In the genomic region with DNA sequence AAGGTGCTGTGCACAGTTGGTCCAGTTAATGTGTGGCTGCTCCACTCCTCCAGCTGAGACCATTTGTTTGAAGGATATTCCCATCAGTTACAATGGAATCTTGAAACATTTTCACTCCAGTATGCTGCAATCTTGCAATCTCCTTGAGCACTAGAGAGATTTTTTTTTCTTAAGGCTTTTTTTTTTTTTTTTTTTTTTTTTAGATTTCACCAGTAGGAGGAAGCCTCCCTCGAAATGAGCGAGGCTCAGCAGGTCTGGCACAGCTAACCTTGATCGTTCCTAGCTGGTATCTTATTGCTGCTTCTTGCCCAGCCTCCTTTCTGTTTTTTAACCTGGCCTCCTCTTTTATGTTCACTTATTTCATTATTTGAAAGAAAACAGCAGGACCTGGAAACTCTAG, we compare ENCODE assay signal across 8 cellular contexts. TPM values are rescaled to one million over a fixed set of nuclear protein-coding genes. Genes with fewer than 3 reads are reported as not detected.
DNase-seq lines count a peak whose midpoint lies in the region; ATAC-seq and TF ChIP-seq lines count a peak whose summit lies in the region.
"Had no signal": no experiment of that assay in that cellular context is flagged by ENCODE, and none has a peak within 500 bp of the region (broad histone marks: within the 10 kb centered on the region; RNA-seq: fewer than 3 reads in every experiment).

No MANE protein-coding gene starts in this region.

- POLR2A ChIA-PET in Caco-2 (lab: Charles Lee), result no interaction called here
- POLR2A ChIA-PET in naive thymus-derived CD4-positive, alpha-beta T cell (lab: Charles Lee), result interaction anchor here (0.6 to 1.9 kb wide), 7 partner anchors 8 to 391 kb away, joined by 3 to 15 read pairs (median 4); a partner anchor contains a TSS

- H3K27me3 Mint-ChIP-seq in Caco-2 (ENCODE audit: insufficient read depth, unreplicated experiment) (no peaks in the 10 kb centered on the region), nephron progenitor cell (ENCODE audit: low read depth, poor library complexity) (no peaks in the 10 kb centered on the region)
- H3K27me3 Mint-ChIP-seq in naive thymus-derived CD4-positive, alpha-beta T cell, result peaks cover 0 to 1% (median 0%) of the 10 kb centered on the region in 5 donors
- H3K27me3 Mint-ChIP-seq: activated T-cell treated with anti-CD3 and anti-CD28 coated beads, Interleukin-2, amount 50 U/mL, for 24 hours had no signal

- no peak overlapping the region for H3K4me3 ChIP-seq in Caco-2 (ENCODE audit: low read depth, low read length)
- H3K4me3 ChIP-seq in brain microvascular endothelial cell (ENCODE audit: low read depth, low read length), result no peak overlapping the region
- no peak overlapping the region for H3K4me3 ChIP-seq in naive thymus-derived CD4-positive, alpha-beta T cell (ENCODE audit: low read length)

- no peak overlapping the region for H3K4me3 Mint-ChIP-seq in Caco-2 (ENCODE audit: unreplicated experiment)
- peak overlapping the region; percentile 20 to 80 (median 72) for H3K4me3 Mint-ChIP-seq in naive thymus-derived CD4-positive, alpha-beta T cell
- H3K4me3 Mint-ChIP-seq in nephron progenitor cell, result no peak overlapping the region
- H3K4me3 Mint-ChIP-seq: activated T-cell treated with anti-CD3 and anti-CD28 coated beads, Interleukin-2, amount 50 U/mL, for 24 hours had no signal

- H3K27me3 ChIP-seq in Caco-2 (replicated peaks; ENCODE audit: control insufficient read depth, insufficient read depth, low read length) (no peaks in the 10 kb centered on the region; the same call in 1 of the 2 replicates), brain microvascular endothelial cell (replicated peaks) (no peaks in the 10 kb centered on the region)
- H3K27me3 ChIP-seq in naive thymus-derived CD4-positive, alpha-beta T cell (ENCODE audit: control insufficient read depth in 2 of 2, insufficient read depth in 2 of 2, low read length in 2 of 2), result no peaks in the 10 kb centered on the region

- CTCF ChIA-PET in Caco-2 (lab: Charles Lee), result interaction anchor here (0.7 kb wide), 1 partner anchor 217 kb away, joined by 6 read pairs; no protein-coding TSS in a partner anchor
- CTCF ChIA-PET in naive thymus-derived CD4-positive, alpha-beta T cell (lab: Charles Lee), result interaction anchor here (0.6 to 2.9 kb wide), 17 partner anchors 10 to 182 kb away, joined by 3 to 17 read pairs (median 4); no protein-coding TSS in a partner anchor

- in situ Hi-C loops in KBM-7 (cut with MboI; ENCODE audit: low pct_unique_long_range_greater_than_20kb, low sequenced_read_pairs) (no loop called here), brain microvascular endothelial cell (cut with HindIII; ENCODE audit: low pct_ligation_motif_present, low sequenced_read_pairs) (no loop called here)

- peaks cover 3% of the 10 kb centered on the region; the same call in 1 of the 2 replicates for H3K4me1 ChIP-seq in Caco-2
- H3K4me1 ChIP-seq in naive thymus-derived CD4-positive, alpha-beta T cell (ENCODE audit: control insufficient read depth in 2 of 2, insufficient read depth in 2 of 2, low read length in 2 of 2), result peaks cover 6 to 14% of the 10 kb centered on the region in 2 donors

- peaks cover 12% of the 10 kb centered on the region for H3K4me1 Mint-ChIP-seq in Caco-2 (ENCODE audit: low read depth, unreplicated experiment)
- H3K4me1 Mint-ChIP-seq in naive thymus-derived CD4-positive, alpha-beta T cell, result peaks cover 15 to 61% (median 48%) of the 10 kb centered on the region in 7 donors
- H3K4me1 Mint-ChIP-seq in nephron progenitor cell, result peaks cover 47% of the 10 kb centered on the region

- H3K36me3 ChIP-seq in Caco-2 (ENCODE audit: control insufficient read depth, insufficient read depth, low read length) (no peaks in the 10 kb centered on the region), brain microvascular endothelial cell (replicated peaks) (no peaks in the 10 kb centered on the region)
- H3K36me3 ChIP-seq in naive thymus-derived CD4-positive, alpha-beta T cell (ENCODE audit: control insufficient read depth in 2 of 3, insufficient read depth in 3 of 3, low read length in 3 of 3), result no peaks in the 10 kb centered on the region

- TF ChIP-seq CTCF in Caco-2 (IDR thresholded peaks at IDR 0.05; ENCODE audit: insufficient read depth in 1 of 2, low read depth in 1 of 2, low read length in 1 of 2, severe bottlenecking in 1 of 2, unreplicated experiment in 1 of 2) (peak in 1 of 2 experiments; percentile 14), brain microvascular endothelial cell (IDR thresholded peaks at IDR 0.05; ENCODE audit: low read depth, low read length, missing control alignments) (no peak), nephron progenitor cell (IDR thresholded peaks at IDR 0.05) (no peak)

- DNase-seq in Caco-2 (no peak), KBM-7 (peak; percentile 54), brain microvascular endothelial cell (no peak), nephron progenitor cell (no peak)
- DNase-seq in naive thymus-derived CD4-positive, alpha-beta T cell, result peak in 7 of 9 donors; percentile 23 to 57 (median 35)
- DNase-seq: activated T-cell treated with anti-CD3 and anti-CD28 coated beads, Interleukin-2, amount 50 U/mL, for 24 hours had no signal

- H3K27ac Mint-ChIP-seq in Caco-2 (ENCODE audit: unreplicated experiment), result peak overlapping the region; percentile 69
- H3K27ac Mint-ChIP-seq in naive thymus-derived CD4-positive, alpha-beta T cell, result peak overlapping the region in 8 of 9 donors; percentile 52 to 87 (median 73)
- no peak overlapping the region for H3K27ac Mint-ChIP-seq in nephron progenitor cell
- H3K27ac Mint-ChIP-seq: activated T-cell treated with anti-CD3 and anti-CD28 coated beads, Interleukin-2, amount 50 U/mL, for 24 hours had no signal

- H3K27ac ChIP-seq in brain microvascular endothelial cell, result peak overlapping the region; percentile 35
- H3K27ac ChIP-seq in naive thymus-derived CD4-positive, alpha-beta T cell (ENCODE audit: low read depth, low read length), result peak overlapping the region; percentile 26

- H3K9me3 Mint-ChIP-seq in Caco-2 (ENCODE audit: unreplicated experiment) (no peaks in the 10 kb centered on the region), nephron progenitor cell (no peaks in the 10 kb centered on the region)
- H3K9me3 Mint-ChIP-seq in naive thymus-derived CD4-positive, alpha-beta T cell, result peaks cover 0 to 4% (median 0%) of the 10 kb centered on the region in 11 donors
- H3K9me3 Mint-ChIP-seq: activated T-cell treated with anti-CD3 and anti-CD28 coated beads, Interleukin-2, amount 50 U/mL, for 24 hours had no signal

- peak; percentile 76 for ATAC-seq in naive thymus-derived CD4-positive, alpha-beta T cell
- ATAC-seq in HG02571 (IDR thresholded peaks at IDR 0.05; ENCODE audit: unreplicated experiment), result no peak
- ATAC-seq in GM18858 (IDR thresholded peaks at IDR 0.05; ENCODE audit: unreplicated experiment), result no peak

- H3K36me3 Mint-ChIP-seq in Caco-2 (ENCODE audit: insufficient read depth, unreplicated experiment) (no peaks in the 10 kb centered on the region), nephron progenitor cell (ENCODE audit: low read depth) (no peaks in the 10 kb centered on the region)
- H3K36me3 Mint-ChIP-seq in naive thymus-derived CD4-positive, alpha-beta T cell, result peaks cover 0 to 3% (median 0%) of the 10 kb centered on the region in 5 donors

- no peaks in the 10 kb centered on the region for H3K9me3 ChIP-seq in Caco-2
- no peaks in the 10 kb centered on the region for H3K9me3 ChIP-seq in naive thymus-derived CD4-positive, alpha-beta T cell (ENCODE audit: control insufficient read depth in 2 of 3, low read length in 3 of 3)

- no TSS peak for BruUV-seq in Caco-2 (replicated peaks; lab: Mats Ljungman, UMichigan)

- intact Hi-C loops in Caco-2 (cut with micrococcal nuclease; ENCODE audit: unreplicated experiment), result no loop called here
- intact Hi-C loops in naive thymus-derived CD4-positive, alpha-beta T cell (cut with micrococcal nuclease), result loop anchor here (1.0 to 5.0 kb wide), 9 partner anchors 11 to 559 kb away; no protein-coding TSS in a partner anchor

RNA-seq across cellular contexts. Expression of a gene that starts 48.1 kb away (rescaled TPM):
- total RNA-seq in Caco-2 (2022), result 11.5 and 13.2 TPM in 2 replicates
- 10 to 100 TPM; 16.8 to 30.3 (median 27.4) TPM for total RNA-seq in naive thymus-derived CD4-positive, alpha-beta T cell
- 10 to 100 TPM; 10.6 to 11.0 TPM for polyA plus RNA-seq in naive thymus-derived CD4-positive, alpha-beta T cell

Comparison
In these comparisons a context has a peak if more than half of its experiments do, and no peak if none do; other contexts are left out.
1. DNase-seq: peak in KBM-7 (single experiment) and naive thymus-derived CD4-positive, alpha-beta T cell (7 of 9); none in Caco-2 (0 of 2), brain microvascular endothelial cell (single experiment) and nephron progenitor cell (single experiment).
2. H3K4me3 Mint-ChIP-seq: peak in naive thymus-derived CD4-positive, alpha-beta T cell (10 of 10); none in Caco-2 (single experiment) and nephron progenitor cell (single experiment).